Comparison of ENCODE assay signal across 18 cellular contexts in genomic region chr13:90107658-90108057, GRCh38.
A peak's percentile ranks its signal among the peaks of the same experiment; 100 is the strongest.
DNase-seq lines count a peak whose midpoint lies in the region; ATAC-seq and TF ChIP-seq lines count a peak whose summit lies in the region.
"Had no signal": no experiment of that assay in that cellular context is flagged by ENCODE, and none has a peak within 500 bp of the region (broad histone marks: within the 10 kb centered on the region; RNA-seq: fewer than 3 reads in every experiment).

No MANE protein-coding gene starts in this region.

- H3K4me3 Mint-ChIP-seq in nephron = no peak overlapping the region
- H3K4me3 Mint-ChIP-seq: B cell; CD8-positive, alpha-beta T cell; IgD-negative memory B cell had no signal

- peaks cover 31% of the 10 kb centered on the region for H3K4me1 Mint-ChIP-seq in nephron
- H3K4me1 Mint-ChIP-seq: B cell had no signal

- H3K36me3 Mint-ChIP-seq in nephron (ENCODE audit: low read depth) = no peaks in the 10 kb centered on the region
- H3K36me3 Mint-ChIP-seq: CD8-positive, alpha-beta T cell; IgD-negative memory B cell had no signal

- H3K27ac Mint-ChIP-seq in nephron = peak overlapping the region in 2 of 3 experiments; percentile 40 to 54
- H3K27ac Mint-ChIP-seq: B cell; CD8-positive, alpha-beta T cell had no signal

- ATAC-seq in GM19324 (IDR thresholded peaks at IDR 0.05; ENCODE audit: low FRiP score, unreplicated experiment) (no peak), HG02938 (IDR thresholded peaks at IDR 0.05; ENCODE audit: unreplicated experiment) (no peak)
- ATAC-seq: CD8-positive, alpha-beta T cell; GM12878; HepG2 had no signal

- TF ChIP-seq CTCF in nephron (IDR thresholded peaks at IDR 0.05; ENCODE audit: unreplicated experiment in 3 of 3) = no peak

- H3K9me3 Mint-ChIP-seq in nephron = no peaks in the 10 kb centered on the region

- no peaks in the 10 kb centered on the region for H3K27me3 Mint-ChIP-seq in nephron (ENCODE audit: low read depth)
- H3K27me3 Mint-ChIP-seq: B cell, IgD-negative memory B cell had no signal

- in situ Hi-C loops in Caki2 (cut with HindIII; ENCODE audit: low pct_unique_long_range_greater_than_20kb, low sequenced_read_pairs) = no loop called here

- DNase-seq in Caki2 (ENCODE audit: low read depth) (peak; percentile 56), kidney tubule cell (ENCODE audit: low spot score) (peak; percentile 70), NCI-H1105 treated with DMSO at 0.1 percent for 48 hours (lab: John Stamatoyannopoulos, UW) (no peak), hippocampal formation (lab: John Stamatoyannopoulos, UW) (no peak)
- DNase-seq: 8988T; CD8-positive, alpha-beta T cell; DMS 273 treated with DMSO at 0.1 percent for 48 hours; DMS53; DND-41; EL; GM23248 had no signal

Comparison
In these comparisons a context has a peak if more than half of its experiments do, and no peak if none do; other contexts are left out.
1. DNase-seq: peak in Caki2 (single experiment) and kidney tubule cell (single experiment); none in NCI-H1105 treated with DMSO at 0.1 percent for 48 hours (single experiment) and hippocampal formation (0 of 2).